ENCODE assay signal across 7 cellular contexts in the genomic region with DNA sequence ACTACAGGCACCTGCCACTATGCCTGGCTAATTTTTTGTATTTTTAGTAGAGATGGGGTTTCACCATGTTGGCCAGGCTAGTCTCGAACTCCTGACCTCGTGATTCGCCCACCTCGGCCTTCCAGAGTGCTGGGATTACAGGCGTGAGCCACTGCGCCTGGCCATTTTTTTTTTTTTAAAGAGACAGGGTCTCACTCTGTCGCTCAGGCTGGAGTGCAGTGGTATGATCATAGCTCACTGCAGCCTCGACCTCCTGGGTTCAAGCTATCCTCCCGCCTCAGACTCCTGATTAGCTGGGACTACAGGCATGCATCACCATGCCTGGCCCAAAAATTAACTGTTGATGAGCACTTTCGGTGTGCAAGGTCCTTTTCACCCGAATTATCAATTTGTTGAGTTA. TPM values are rescaled to one million over a fixed set of nuclear protein-coding genes. Genes with fewer than 3 reads are reported as not detected.
"Had no signal": no experiment of that assay in that cellular context is flagged by ENCODE, and none has a peak within 500 bp of the region (broad histone marks: within the 10 kb centered on the region; RNA-seq: fewer than 3 reads in every experiment).

No MANE protein-coding gene starts in this region.

RNA-seq across cellular contexts. Expression of gene NPHS1, which starts 16.2 kb away (rescaled TPM):
- total RNA-seq: GM23248, H4, H7, HFFc6 had no signal
- polyA plus RNA-seq: GM23248 had no signal

RNA-seq across cellular contexts. Expression of gene KIRREL2, which starts 20.6 kb away (rescaled TPM):
- total RNA-seq: GM23248 had no signal
- polyA plus RNA-seq: GM23248 had no signal

RNA-seq across cellular contexts. Expression of gene PRODH2, which starts 23.5 kb away (rescaled TPM):
- total RNA-seq: GM23248, GM23338, H1, H4, H7, H9, HFFc6 had no signal
- polyA plus RNA-seq: GM23248, GM23338, H1 had no signal
